ENCODE assay signal across 1 cellular context in the genomic region with DNA sequence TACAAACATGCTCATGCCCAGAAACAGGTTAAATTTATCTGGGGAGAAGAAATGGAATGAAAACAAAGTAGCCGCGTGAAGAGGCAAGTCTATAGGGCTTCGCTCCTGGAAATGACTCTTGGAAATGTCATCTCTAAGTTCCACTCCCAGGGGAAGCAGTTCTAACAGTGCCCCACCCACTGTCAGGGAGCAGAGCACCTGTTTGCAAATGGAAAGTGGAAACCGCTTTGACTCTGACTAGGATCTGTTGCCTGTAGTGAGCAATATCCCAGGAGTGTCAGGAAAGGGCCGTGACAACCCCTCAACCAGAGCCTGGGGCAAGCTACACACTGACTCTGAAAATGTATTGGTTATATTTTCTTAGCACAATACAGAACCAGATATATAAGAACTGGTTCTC.
TF ChIP-seq lines count a peak whose summit lies in the region.

No MANE protein-coding gene starts in this region.

TF ChIP-seq in K562, 482 proteins besides CTCF, POLR2A, EP300 and RAD21:
- no peak for TF ChIP-seq IRF2 (CRISPR knock-in tag; IDR thresholded peaks at IDR 0.05)
- no peak for TF ChIP-seq ZNF23 (CRISPR knock-in tag; IDR thresholded peaks at IDR 0.05)
- no peak for TF ChIP-seq ZNF324 (CRISPR knock-in tag; IDR thresholded peaks at IDR 0.05)
- TF ChIP-seq, protein P1, sequence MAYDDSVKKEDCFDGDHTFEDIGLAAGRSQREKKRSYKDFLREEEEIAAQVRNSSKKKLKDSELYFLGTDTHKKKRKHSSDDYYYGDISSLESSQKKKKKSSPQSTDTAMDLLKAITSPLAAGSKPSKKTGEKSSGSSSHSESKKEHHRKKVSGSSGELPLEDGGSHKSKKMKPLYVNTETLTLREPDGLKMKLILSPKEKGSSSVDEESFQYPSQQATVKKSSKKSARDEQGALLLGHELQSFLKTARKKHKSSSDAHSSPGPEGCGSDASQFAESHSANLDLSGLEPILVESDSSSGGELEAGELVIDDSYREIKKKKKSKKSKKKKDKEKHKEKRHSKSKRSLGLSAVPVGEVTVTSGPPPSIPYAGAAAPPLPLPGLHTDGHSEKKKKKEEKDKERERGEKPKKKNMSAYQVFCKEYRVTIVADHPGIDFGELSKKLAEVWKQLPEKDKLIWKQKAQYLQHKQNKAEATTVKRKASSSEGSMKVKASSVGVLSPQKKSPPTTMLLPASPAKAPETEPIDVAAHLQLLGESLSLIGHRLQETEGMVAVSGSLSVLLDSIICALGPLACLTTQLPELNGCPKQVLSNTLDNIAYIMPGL (CRISPR knock-in tag; IDR thresholded peaks at IDR 0.05): no peak
- no peak for TF ChIP-seq EWSR1 (IDR thresholded peaks at IDR 0.05; ENCODE audit: borderline replicate concordance, low read depth, partially characterized antibody)
- TF ChIP-seq NR2C1 (IDR thresholded peaks at IDR 0.05): no peak
- TF ChIP-seq NR2C1 (tag; IDR thresholded peaks at IDR 0.05): no peak
- TF ChIP-seq, protein P2, sequence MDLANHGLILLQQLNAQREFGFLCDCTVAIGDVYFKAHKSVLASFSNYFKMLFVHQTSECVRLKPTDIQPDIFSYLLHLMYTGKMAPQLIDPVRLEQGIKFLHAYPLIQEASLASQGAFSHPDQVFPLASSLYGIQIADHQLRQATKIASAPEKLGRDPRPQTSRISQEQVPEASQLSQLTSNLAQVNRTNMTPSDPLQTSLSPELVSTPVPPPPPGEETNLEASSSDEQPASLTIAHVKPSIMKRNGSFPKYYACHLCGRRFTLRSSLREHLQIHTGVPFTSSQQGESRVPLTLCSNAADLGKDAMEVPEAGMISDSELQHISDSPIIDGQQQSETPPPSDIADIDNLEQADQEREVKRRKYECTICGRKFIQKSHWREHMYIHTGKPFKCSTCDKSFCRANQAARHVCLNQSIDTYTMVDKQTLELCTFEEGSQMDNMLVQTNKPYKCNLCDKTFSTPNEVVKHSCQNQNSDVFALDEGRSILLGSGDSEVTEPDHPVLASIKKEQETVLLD (IDR thresholded peaks at IDR 0.05): no peak
